In the genomic region with DNA sequence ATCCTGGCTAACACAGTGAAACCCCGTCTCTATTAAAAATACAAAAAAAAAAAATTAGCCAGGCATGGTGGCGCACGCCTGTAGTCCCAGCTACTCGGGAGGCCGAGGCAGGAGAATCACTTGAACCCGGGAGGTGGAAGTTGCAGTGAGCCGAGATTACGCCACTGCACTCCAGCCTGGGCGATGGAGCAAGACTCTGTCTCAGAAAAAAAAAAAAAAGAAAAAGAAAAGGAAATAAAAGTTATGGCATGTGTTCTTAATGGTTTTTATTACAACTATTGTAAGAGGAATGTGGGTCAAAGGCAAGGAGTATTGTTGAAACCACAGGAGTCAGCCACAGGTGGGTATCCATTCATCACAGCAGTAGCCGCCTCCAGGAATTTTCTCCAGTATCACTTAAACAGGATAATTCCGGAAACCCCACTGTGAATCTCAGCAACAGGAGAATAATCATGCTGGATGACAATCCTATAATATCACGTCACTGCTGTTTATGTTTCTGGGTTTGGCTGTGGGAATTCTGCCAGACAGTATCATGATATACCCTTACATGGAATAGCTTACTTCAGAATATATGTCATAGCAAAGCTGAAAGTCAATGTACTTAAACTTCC, we compare ENCODE assay signal across 7 cellular contexts.
A peak's percentile ranks its signal among the peaks of the same experiment; 100 is the strongest.
DNase-seq lines count a peak whose midpoint lies in the region; ATAC-seq, FAIRE-seq and TF ChIP-seq lines count a peak whose summit lies in the region.
"Not testable (repeated sequence)": the region's sequence is repeated elsewhere in the genome, so short reads cannot be mapped to it uniquely, and the experiment has no call there.

No MANE protein-coding gene starts in this region.

- H3K4me3 ChIP-seq in HUES48 (ENCODE audit: low read depth, low read length); mammary epithelial cell (replicated peaks in 1 of 3; ENCODE audit: insufficient read depth in 1 of 3, low read depth in 2 of 3, low read length in 3 of 3); HepG2 (replicated peaks in 1 of 3; ENCODE audit: insufficient read depth in 1 of 3, low read depth in 2 of 3, low read length in 3 of 3): not testable (repeated sequence)

- in situ Hi-C loops in mammary epithelial cell (cut with MboI; ENCODE audit: low sequenced_read_pairs in 2 of 2); HepG2 (cut with HindIII; ENCODE audit: extremely low pct_ligation_motif_present, low pct_unique_long_range_greater_than_20kb): not testable (repeated sequence)

- H3K4me2 ChIP-seq in mammary epithelial cell (ENCODE audit: insufficient read depth, low read depth, low read length); HepG2 (ENCODE audit: low read depth, low read length): not testable (repeated sequence)

- H3K9me3 Mint-ChIP-seq in WTC11 = peaks cover 12% of the 10 kb centered on the region

- not testable (repeated sequence) for H3K27me3 Mint-ChIP-seq in WTC11 (ENCODE audit: low read depth)

- POLR2A ChIA-PET in WTC11 (lab: Charles Lee); HepG2 (lab: Yijun Ruan, JAX): not testable (repeated sequence)

- 86% methylated on average over 8 of the region's 12 CpGs for WGBS in mammary epithelial cell (ENCODE audit: low coverage, missing lambda C conversion rate)
- WGBS in HepG2 (ENCODE audit: low lambda C conversion rate) = 23% methylated on average over 12 of the region's 12 CpGs

- not testable (repeated sequence) for H2AFZ ChIP-seq in mammary epithelial cell (ENCODE audit: low read depth, low read length); HepG2 (ENCODE audit: low read length)

- peaks cover 22% of the 10 kb centered on the region for H3K4me1 ChIP-seq in HUES48 (ENCODE audit: control insufficient read depth, insufficient read depth, low read length)
- H3K4me1 ChIP-seq in mammary epithelial cell (ENCODE audit: insufficient read depth, low read length); HepG2 (ENCODE audit: insufficient read depth, low read length): not testable (repeated sequence)

- peaks cover 21% of the 10 kb centered on the region for H3K4me1 Mint-ChIP-seq in WTC11

- not testable (repeated sequence) for H3K27me3 ChIP-seq in HUES48 (ENCODE audit: control insufficient read depth, insufficient read depth, low read length); mammary epithelial cell (ENCODE audit: insufficient read depth, low read length); HepG2 (ENCODE audit: control insufficient read depth in 1 of 2, insufficient read depth in 2 of 2, low read length in 2 of 2)

- H3K36me3 Mint-ChIP-seq in WTC11 = not testable (repeated sequence)

- CTCF ChIA-PET in WTC11 (lab: Charles Lee) = interaction anchor here (1.2 to 1.4 kb wide), 3 partner anchors 9 to 16 kb away, joined by 3 to 6 read pairs (median 5); no protein-coding TSS in a partner anchor
- CTCF ChIA-PET in mammary epithelial cell (lab: Charles Lee; ENCODE audit: low non-redundant PET) = interaction anchor here (0.6 kb wide), 1 partner anchor 1781 kb away, joined by 6 read pairs; no protein-coding TSS in a partner anchor
- CTCF ChIA-PET in HepG2 (lab: Yijun Ruan, JAX; ENCODE audit: low intra/inter-chr PET ratio, low total read pairs) = not testable (repeated sequence)

- H3K9ac ChIP-seq in HUES48 (ENCODE audit: low read depth, low read length); mammary epithelial cell (ENCODE audit: insufficient read depth, low read length); HepG2 (ENCODE audit: insufficient read depth, low read depth, low read length): not testable (repeated sequence)

- peak overlapping the region; percentile 36 for H3K27ac ChIP-seq in HUES48 (ENCODE audit: low read depth, low read length)
- not testable (repeated sequence) for H3K27ac ChIP-seq in mammary epithelial cell (ENCODE audit: insufficient read depth, low read depth, low read length); HepG2 (ENCODE audit: extremely low read length, insufficient read depth, low read length)

- FAIRE-seq in HepG2 (lab: Jason Lieb, UNC) = not testable (repeated sequence)

- dilution Hi-C loops in mammary epithelial cell (cut with HindIII; ENCODE audit: low sequenced_read_pairs) = not testable (repeated sequence)

- not testable (repeated sequence) for H3K9me3 ChIP-seq in HUES48 (ENCODE audit: control insufficient read depth, insufficient read depth, low read length); mammary epithelial cell (replicated peaks; ENCODE audit: insufficient read depth, low read length); HepG2 (ENCODE audit: low read length)

- not testable (repeated sequence) for BruUV-seq in mammary epithelial cell (replicated peaks; lab: Mats Ljungman, UMichigan); HepG2 (replicated peaks; lab: Mats Ljungman, UMichigan)

- not testable (repeated sequence) for H4K20me1 ChIP-seq in mammary epithelial cell (ENCODE audit: insufficient read depth, low read length); HepG2 (ENCODE audit: insufficient read depth, low read length)

- not testable (repeated sequence) for TF ChIP-seq CTCF in WTC11 (IDR thresholded peaks at IDR 0.05); mammary epithelial cell (conservative IDR thresholded peaks at IDR 0.05 in 1 of 2, IDR thresholded peaks at IDR 0.05 in 1 of 2; ENCODE audit: extremely low read depth in 1 of 2, insufficient read depth in 1 of 2, low read depth in 1 of 2, low read length in 2 of 2); HepG2 (CRISPR knock-in tag; IDR thresholded peaks at IDR 0.05)

- TF ChIP-seq EP300 in HepG2 (IDR thresholded peaks at IDR 0.05; ENCODE audit: low read depth in 2 of 2, low read length in 2 of 2); HepG2 (CRISPR knock-in tag; IDR thresholded peaks at IDR 0.05; ENCODE audit: borderline replicate concordance): not testable (repeated sequence)

- H3K27ac Mint-ChIP-seq in WTC11 = not testable (repeated sequence)

- not testable (repeated sequence) for H3K4me3 Mint-ChIP-seq in WTC11

- TF ChIP-seq POLR2A in HepG2 (IDR thresholded peaks at IDR 0.05; ENCODE audit: insufficient read depth in 1 of 2, low read depth in 2 of 2, low read length in 2 of 2) = not testable (repeated sequence)

- DNase-seq in EL (peak; percentile 22), NCI-H2227 treated with DMSO at 0.1 percent for 48 hours (lab: John Stamatoyannopoulos, UW) (peak; percentile 77), mammary epithelial cell (peak; percentile 53), fibroblast of peridontal ligament (ENCODE audit: extremely low read depth) (peak; percentile 12)
- DNase-seq in WTC11 (ENCODE audit: low spot score); HepG2 (ENCODE audit: low spot score): not testable (repeated sequence)

- ATAC-seq in WTC11 = peak; percentile 67
- ATAC-seq in HepG2 = not testable (repeated sequence)

- intact Hi-C loops in mammary epithelial cell (cut with micrococcal nuclease); HepG2 (cut with micrococcal nuclease; ENCODE audit: unreplicated experiment): not testable (repeated sequence)

- H3K79me2 ChIP-seq in mammary epithelial cell (ENCODE audit: insufficient read depth, low read length); HepG2 (ENCODE audit: insufficient read depth, low read length): not testable (repeated sequence)

- H3K36me3 ChIP-seq in HUES48 (ENCODE audit: control insufficient read depth, insufficient read depth, low read length); mammary epithelial cell (ENCODE audit: insufficient read depth, low read length); HepG2 (replicated peaks in 1 of 2; ENCODE audit: control insufficient read depth in 1 of 2, insufficient read depth in 2 of 2, low read length in 2 of 2): not testable (repeated sequence)

- not testable (repeated sequence) for TF ChIP-seq RAD21 in HepG2 (CRISPR knock-in tag; IDR thresholded peaks at IDR 0.05)

TF ChIP-seq in WTC11, 78 proteins besides CTCF, POLR2A, EP300 and RAD21:
- TF ChIP-seq ZNF423 (CRISPR knock-in tag; IDR thresholded peaks at IDR 0.05) = peak; percentile 76
- 0 out of 2 replicates have a peak, but pooled peaks have one; percentile 19 for TF ChIP-seq TEAD1 (CRISPR knock-in tag; IDR thresholded peaks at IDR 0.05)
TF ChIP-seq in WTC11: peak in this region for 2; not testable (repeated sequence) for 76.

TF ChIP-seq in HepG2, 621 proteins besides CTCF, POLR2A, EP300 and RAD21:
- peak; percentile 35; the same call in 1 of the 2 replicates for TF ChIP-seq CREB1 (IDR thresholded peaks at IDR 0.05)
- not testable (repeated sequence) for TF ChIP-seq CREB1 (CRISPR knock-in tag; IDR thresholded peaks at IDR 0.05)
